Comparison of ENCODE assay signal across 7 cellular contexts in the genomic region with DNA sequence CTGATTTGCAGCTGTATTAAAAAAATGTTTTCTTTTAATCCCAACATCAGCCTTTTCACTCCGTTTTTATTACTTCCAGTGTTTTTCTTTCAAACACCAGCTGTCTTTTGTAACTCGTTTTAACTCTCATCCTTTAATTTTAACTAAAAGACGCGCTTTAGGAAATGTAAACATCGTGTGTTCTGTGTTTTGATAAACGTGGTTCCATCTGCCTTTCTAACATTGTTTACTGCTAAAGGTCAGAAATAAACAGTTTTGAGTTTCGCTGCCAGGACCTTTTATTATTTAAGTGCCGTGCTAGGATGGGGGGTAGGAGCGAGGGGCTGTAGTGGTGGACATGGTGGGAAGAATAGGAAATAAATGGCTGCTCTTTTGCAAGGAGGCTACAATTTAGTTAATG. TPM values are rescaled to one million over a fixed set of nuclear protein-coding genes. Genes with fewer than 3 reads are reported as not detected.
A peak's percentile ranks its signal among the peaks of the same experiment; 100 is the strongest.
DNase-seq lines count a peak whose midpoint lies in the region; ATAC-seq and TF ChIP-seq lines count a peak whose summit lies in the region.

No MANE protein-coding gene starts in this region.

- H3K27me3 ChIP-seq in HL-60 (ENCODE audit: insufficient read depth, poor library complexity, severe bottlenecking) (no peaks in the 10 kb centered on the region), right cardiac atrium (ENCODE audit: control insufficient read depth, insufficient read depth) (no peaks in the 10 kb centered on the region)

- H3K9me3 Mint-ChIP-seq in activated B cell treated with CpG ODN at 0.5 μM for 24 hours, result no peaks in the 10 kb centered on the region
- no peaks in the 10 kb centered on the region for H3K9me3 Mint-ChIP-seq in stimulated activated effector memory CD8-positive, alpha-beta T cell treated with anti-CD3 and anti-CD28 coated beads, Interleukin-12 subunit alpha, Interleukin-12 subunit beta, amount 100 ng/mL, for 72 hours

- ATAC-seq in activated B cell treated with CpG ODN at 0.5 μM for 24 hours (ENCODE audit: low read depth) (no peak), right cardiac atrium (no peak), esophagus mucosa (no peak)
- no peak for ATAC-seq in stimulated activated effector memory CD8-positive, alpha-beta T cell treated with anti-CD3 and anti-CD28 coated beads, Interleukin-12 subunit alpha, Interleukin-12 subunit beta, amount 100 ng/mL, for 72 hours

- no peak for DNase-seq in HL-60 (ENCODE audit: low read depth in 1 of 2, low spot score in 1 of 2)
- DNase-seq in activated B cell treated with CpG ODN at 0.5 μM for 24 hours, result no peak
- no peak for DNase-seq in right cardiac atrium
- DNase-seq in stimulated activated effector memory CD8-positive, alpha-beta T cell treated with anti-CD3 and anti-CD28 coated beads, Interleukin-12 subunit alpha, Interleukin-12 subunit beta, amount 100 ng/mL, for 72 hours (ENCODE audit: low spot score in 2 of 2), result no peak
- no peak for DNase-seq in amygdala (lab: John Stamatoyannopoulos, UW)
- no peak for DNase-seq in NCI-H2171 (lab: John Stamatoyannopoulos, UW)

- H3K9me3 ChIP-seq in right cardiac atrium (ENCODE audit: control insufficient read depth, low read length), result no peaks in the 10 kb centered on the region

- intact Hi-C loops in activated B cell treated with CpG ODN at 0.5 μM for 24 hours (cut with micrococcal nuclease), result loop anchor here (5.0 kb wide), 7 partner anchors 169 to 784 kb away; a partner anchor contains a TSS
- intact Hi-C loops in right cardiac atrium (cut with DNase I), result loop anchor here in 3 of 4 donors (5.0 to 10.0 kb wide), 4 partner anchors 73 to 363 kb away; a partner anchor contains a TSS

- H3K27ac ChIP-seq in HL-60 (replicated peaks) (peak overlapping the region; percentile 99), right cardiac atrium (ENCODE audit: low read length) (no peak overlapping the region)

- POLR2A ChIA-PET in activated B cell treated with CpG ODN at 0.5 μM for 24 hours (lab: Charles Lee), result interaction anchor here (0.6 to 1.0 kb wide), 8 partner anchors 126 to 627 kb away, joined by 3 to 6 read pairs (median 3); no protein-coding TSS in a partner anchor

- H3K4me3 ChIP-seq in HL-60 (replicated peaks; ENCODE audit: insufficient read depth, low read length), result peak overlapping the region; percentile 64
- H3K4me3 ChIP-seq in right cardiac atrium (ENCODE audit: low read length), result peak overlapping the region; percentile 74

- no peak for TF ChIP-seq CTCF in HL-60 (IDR thresholded peaks at IDR 0.05; ENCODE audit: insufficient read depth, low read length)
- no peak for TF ChIP-seq CTCF in activated B cell treated with CpG ODN at 0.5 μM for 24 hours (IDR thresholded peaks at IDR 0.05)

- peaks cover 27% of the 10 kb centered on the region for H3K4me1 Mint-ChIP-seq in activated B cell treated with CpG ODN at 0.5 μM for 24 hours
- peaks cover 36% of the 10 kb centered on the region for H3K4me1 Mint-ChIP-seq in stimulated activated effector memory CD8-positive, alpha-beta T cell treated with anti-CD3 and anti-CD28 coated beads, Interleukin-12 subunit alpha, Interleukin-12 subunit beta, amount 100 ng/mL, for 72 hours

- H3K27ac Mint-ChIP-seq in activated B cell treated with CpG ODN at 0.5 μM for 24 hours, result peak overlapping the region; percentile 92
- H3K27ac Mint-ChIP-seq in stimulated activated effector memory CD8-positive, alpha-beta T cell treated with anti-CD3 and anti-CD28 coated beads, Interleukin-12 subunit alpha, Interleukin-12 subunit beta, amount 100 ng/mL, for 72 hours, result peak overlapping the region; percentile 96

- no peaks in the 10 kb centered on the region for H3K27me3 Mint-ChIP-seq in activated B cell treated with CpG ODN at 0.5 μM for 24 hours

- peaks cover 14% of the 10 kb centered on the region for H3K36me3 Mint-ChIP-seq in activated B cell treated with CpG ODN at 0.5 μM for 24 hours (ENCODE audit: low read depth)
- peaks cover 37% of the 10 kb centered on the region for H3K36me3 Mint-ChIP-seq in stimulated activated effector memory CD8-positive, alpha-beta T cell treated with anti-CD3 and anti-CD28 coated beads, Interleukin-12 subunit alpha, Interleukin-12 subunit beta, amount 100 ng/mL, for 72 hours

- H3K4me3 Mint-ChIP-seq in activated B cell treated with CpG ODN at 0.5 μM for 24 hours, result peak overlapping the region; percentile 95
- peak overlapping the region; percentile 85 for H3K4me3 Mint-ChIP-seq in stimulated activated effector memory CD8-positive, alpha-beta T cell treated with anti-CD3 and anti-CD28 coated beads, Interleukin-12 subunit alpha, Interleukin-12 subunit beta, amount 100 ng/mL, for 72 hours

- CTCF ChIA-PET in activated B cell treated with CpG ODN at 0.5 μM for 24 hours (lab: Charles Lee), result interaction anchor here (1.0 to 5.4 kb wide), 5 partner anchors 127 to 268 kb away, joined by 4 to 54 read pairs (median 5); no protein-coding TSS in a partner anchor

- H3K4me1 ChIP-seq in right cardiac atrium (ENCODE audit: control insufficient read depth, insufficient read depth, low read length), result no peaks in the 10 kb centered on the region

- under 1% methylated on average over 9 of the region's 9 CpGs for WGBS in right cardiac atrium

RNA-seq across cellular contexts. Expression of a gene that starts 1.5 kb away (rescaled TPM):
- total RNA-seq in activated B cell treated with CpG ODN at 0.5 μM for 24 hours (6.0 and 6.2 TPM in 2 replicates), right cardiac atrium (1 to 10 TPM; 5.6 to 7.3 (median 6.2) TPM), esophagus mucosa (8.1 TPM)
- polyA plus RNA-seq in right cardiac atrium, result 0.86 TPM
